8 cellular contexts compared by ENCODE assay signal in genomic region chr2:203782262-203782976, GRCh38.
DNase-seq lines count a peak whose midpoint lies in the region; ATAC-seq and TF ChIP-seq lines count a peak whose summit lies in the region.

No MANE protein-coding gene starts in this region.

- H3K4me3 Mint-ChIP-seq in central memory CD8-positive, alpha-beta T cell: no peak overlapping the region

- H3K27ac Mint-ChIP-seq in central memory CD8-positive, alpha-beta T cell (ENCODE audit: low read depth): peak overlapping the region; percentile 88

- intact Hi-C loops in left colon (cut with DNase I, micrococcal nuclease): no loop called here

- peak; percentile 71 for TF ChIP-seq CTCF in VCaP (conservative IDR thresholded peaks at IDR 0.05)

- H3K4me1 Mint-ChIP-seq in central memory CD8-positive, alpha-beta T cell: peaks cover 34% of the 10 kb centered on the region

- H3K9me3 Mint-ChIP-seq in central memory CD8-positive, alpha-beta T cell: no peaks in the 10 kb centered on the region

- peak; percentile 39 for DNase-seq in COR-L47 (lab: John Stamatoyannopoulos, UW)
- peak; percentile 27 for DNase-seq in NCI-H1092 treated with DMSO at 0.1 percent for 48 hours (lab: John Stamatoyannopoulos, UW)
- peak; percentile 26 to 64 for DNase-seq in central memory CD8-positive, alpha-beta T cell (ENCODE audit: low spot score in 2 of 2)
- peak in 1 of 2 donors; percentile 30 for DNase-seq in left colon
- peak in 2 of 3 donors; percentile 37 to 38 for DNase-seq in stimulated activated CD4-positive, alpha-beta T cell treated with anti-CD3 and anti-CD28 coated beads, TNF-alpha, amount 100 ng/mL, for 1 hour (ENCODE audit: low read depth in 3 of 3, low spot score in 1 of 3)

- ATAC-seq in GM21423 (IDR thresholded peaks at IDR 0.05; ENCODE audit: unreplicated experiment) (peak; percentile 55), left colon (peak; percentile 76), GM21447 (IDR thresholded peaks at IDR 0.05; ENCODE audit: unreplicated experiment) (no peak)
- peak; percentile 94 for ATAC-seq in central memory CD8-positive, alpha-beta T cell (replicated peaks; ENCODE audit: extremely low read depth, poor library complexity, severe bottlenecking)

- H3K36me3 Mint-ChIP-seq in central memory CD8-positive, alpha-beta T cell (ENCODE audit: insufficient read depth): peaks cover 3% of the 10 kb centered on the region

- no peaks in the 10 kb centered on the region for H3K27me3 Mint-ChIP-seq in central memory CD8-positive, alpha-beta T cell

- no peak overlapping the region; the same call in 1 of the 2 replicates for H3K27ac ChIP-seq in VCaP
